ENCODE assay signal across 8 cellular contexts in genomic region chr4:6263541-6264540, GRCh38. TPM values are rescaled to one million over a fixed set of nuclear protein-coding genes. Genes with fewer than 3 reads are reported as not detected.
DNase-seq lines count a peak whose midpoint lies in the region; ATAC-seq and TF ChIP-seq lines count a peak whose summit lies in the region.

No MANE protein-coding gene starts in this region.

- TF ChIP-seq CTCF in fibroblast of mammary gland (conservative IDR thresholded peaks at IDR 0.05; ENCODE audit: control insufficient read depth, insufficient read depth, low read depth, low read length), result peak; percentile 60
- TF ChIP-seq CTCF in progenitor cell of endocrine pancreas (IDR thresholded peaks at IDR 0.05; ENCODE audit: unreplicated experiment), result peak; percentile 53

- peaks cover under 1% of the 10 kb centered on the region for H3K4me1 Mint-ChIP-seq in progenitor cell of endocrine pancreas (ENCODE audit: low read depth)

- DNase-seq in stimulated activated CD4-positive, alpha-beta T cell treated with anti-CD3 and anti-CD28 coated beads, Interleukin-15, amount 100 ng/mL, for 24 hours, result peak; percentile 22
- DNase-seq in stimulated activated CD4-positive, alpha-beta T cell treated with anti-CD3 and anti-CD28 coated beads, Interleukin-2, amount 100 ng/mL, for 48 hours, result no peak
- peak; percentile 43 for DNase-seq in RPMI8226
- peak; percentile 55 for DNase-seq in fibroblast of mammary gland (ENCODE audit: low read depth)
- DNase-seq in progenitor cell of endocrine pancreas (ENCODE audit: low spot score, unreplicated experiment), result no peak
- no peak for DNase-seq in cerebellar nuclear complex (lab: John Stamatoyannopoulos, UW)
- no peak for DNase-seq in DMS153 treated with DMSO at 0.1 percent for 48 hours (lab: John Stamatoyannopoulos, UW; ENCODE audit: unreplicated experiment)

- H3K27me3 Mint-ChIP-seq in progenitor cell of endocrine pancreas, result peaks cover 10% of the 10 kb centered on the region

- no peak overlapping the region for H3K4me3 Mint-ChIP-seq in progenitor cell of endocrine pancreas (ENCODE audit: low read depth)

- H3K4me3 ChIP-seq in fibroblast of mammary gland (ENCODE audit: control insufficient read depth, low read depth, low read length), result no peak overlapping the region

- no peak overlapping the region for H3K27ac Mint-ChIP-seq in progenitor cell of endocrine pancreas

- no peaks in the 10 kb centered on the region for H3K36me3 Mint-ChIP-seq in progenitor cell of endocrine pancreas (ENCODE audit: insufficient read depth)

- no peak for ATAC-seq in GM19397 (IDR thresholded peaks at IDR 0.05; ENCODE audit: unreplicated experiment)

- H3K9me3 Mint-ChIP-seq in progenitor cell of endocrine pancreas (ENCODE audit: low read depth), result no peaks in the 10 kb centered on the region

RNA-seq across cellular contexts. Expression of gene WFS1, which starts 5.8 kb away (rescaled TPM):
- 31.3 and 37.9 TPM in 2 replicates for total RNA-seq in progenitor cell of endocrine pancreas

Comparison
In these comparisons a context has a peak if more than half of its experiments do, and no peak if none do; other contexts are left out.
1. DNase-seq: peak in stimulated activated CD4-positive, alpha-beta T cell treated with anti-CD3 and anti-CD28 coated beads, Interleukin-15, amount 100 ng/mL, for 24 hours (single experiment), RPMI8226 (single experiment) and fibroblast of mammary gland (single experiment); none in stimulated activated CD4-positive, alpha-beta T cell treated with anti-CD3 and anti-CD28 coated beads, Interleukin-2, amount 100 ng/mL, for 48 hours (0 of 2), progenitor cell of endocrine pancreas (single experiment), cerebellar nuclear complex (0 of 2) and DMS153 treated with DMSO at 0.1 percent for 48 hours (single experiment).